ENCODE assay signal across 8 cellular contexts in the genomic region with DNA sequence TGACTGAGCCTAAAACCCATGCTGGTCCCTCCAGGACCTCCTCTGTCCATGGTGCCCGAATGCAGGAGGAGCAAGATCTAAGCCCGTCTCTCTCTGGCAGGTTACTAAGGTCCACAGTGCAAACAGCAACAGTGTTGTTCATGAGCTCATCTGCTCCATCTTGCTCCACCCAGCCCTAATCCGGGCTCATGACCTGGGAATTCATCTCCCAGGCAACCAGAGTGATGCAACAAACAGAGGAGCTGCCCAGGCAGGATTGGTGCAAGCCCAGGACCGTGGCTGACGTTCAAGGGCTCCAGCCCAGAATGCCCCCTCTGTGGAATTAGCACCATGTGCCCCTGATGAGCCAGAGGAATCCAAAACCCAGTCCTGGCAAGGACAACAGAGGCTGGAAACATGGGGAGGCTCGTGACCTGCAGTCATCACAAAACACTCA. TPM values are rescaled to one million over a fixed set of nuclear protein-coding genes. Genes with fewer than 3 reads are reported as not detected.
DNase-seq lines count a peak whose midpoint lies in the region; ATAC-seq and TF ChIP-seq lines count a peak whose summit lies in the region.

No MANE protein-coding gene starts in this region.

- no peaks in the 10 kb centered on the region for H3K9me3 Mint-ChIP-seq in activated CD4-positive, alpha-beta T cell treated with anti-CD3 and anti-CD28 coated beads for 36 hours (ENCODE audit: low read depth)

- no peak overlapping the region for H3K4me3 Mint-ChIP-seq in activated CD4-positive, alpha-beta T cell treated with anti-CD3 and anti-CD28 coated beads for 36 hours

- H3K4me3 ChIP-seq in fibroblast of villous mesenchyme (ENCODE audit: low read depth, low read length), result no peak overlapping the region

- POLR2A ChIA-PET in activated CD4-positive, alpha-beta T cell treated with anti-CD3 and anti-CD28 coated beads for 36 hours (lab: Charles Lee), result no interaction called here

- H3K27me3 Mint-ChIP-seq in activated CD4-positive, alpha-beta T cell treated with anti-CD3 and anti-CD28 coated beads for 36 hours, result no peaks in the 10 kb centered on the region

- intact Hi-C loops in activated CD4-positive, alpha-beta T cell treated with anti-CD3 and anti-CD28 coated beads for 36 hours (cut with DNase I, micrococcal nuclease), result no loop called here

- H3K27ac Mint-ChIP-seq in activated CD4-positive, alpha-beta T cell treated with anti-CD3 and anti-CD28 coated beads for 36 hours, result no peak overlapping the region

- no peak for TF ChIP-seq CTCF in fibroblast of villous mesenchyme (IDR thresholded peaks at IDR 0.05; ENCODE audit: insufficient read depth, low read depth, low read length)

- DNase-seq in DMS153 (lab: John Stamatoyannopoulos, UW) (peak; percentile 91), NCI-H748 (lab: John Stamatoyannopoulos, UW; ENCODE audit: unreplicated experiment) (peak; percentile 95), fibroblast of villous mesenchyme (ENCODE audit: low read depth) (peak; percentile 70), pons (ENCODE audit: low spot score) (peak; percentile 35)
- no peak for DNase-seq in activated CD8-positive, alpha-beta memory T cell treated with anti-CD3 and anti-CD28 coated beads, Interleukin-2, amount 50 U/mL, for 48 hours
- no peak for DNase-seq in effector CD4-positive, alpha-beta T cell
- DNase-seq in activated CD4-positive, alpha-beta T cell treated with anti-CD3 and anti-CD28 coated beads for 36 hours, result no peak

- H3K4me1 Mint-ChIP-seq in activated CD4-positive, alpha-beta T cell treated with anti-CD3 and anti-CD28 coated beads for 36 hours, result no peaks in the 10 kb centered on the region

- no peaks in the 10 kb centered on the region for H3K36me3 Mint-ChIP-seq in activated CD4-positive, alpha-beta T cell treated with anti-CD3 and anti-CD28 coated beads for 36 hours (ENCODE audit: low read depth)

- CTCF ChIA-PET in activated CD4-positive, alpha-beta T cell treated with anti-CD3 and anti-CD28 coated beads for 36 hours (lab: Charles Lee), result no interaction called here

- no peak for ATAC-seq in activated CD4-positive, alpha-beta T cell treated with anti-CD3 and anti-CD28 coated beads for 36 hours
- ATAC-seq in HG03139 (IDR thresholded peaks at IDR 0.05; ENCODE audit: unreplicated experiment), result no peak

RNA-seq across cellular contexts. Expression of a gene that starts 29.9 kb away (rescaled TPM):
- total RNA-seq in fibroblast of villous mesenchyme, result 11.6 and 22.0 TPM in 2 replicates
- not detected for total RNA-seq in activated CD4-positive, alpha-beta T cell treated with anti-CD3 and anti-CD28 coated beads for 36 hours

Comparison
In these comparisons a context has a peak if more than half of its experiments do, and no peak if none do; other contexts are left out.
1. DNase-seq: peak in DMS153 (single experiment), NCI-H748 (single experiment), fibroblast of villous mesenchyme (single experiment) and pons (single experiment); none in activated CD8-positive, alpha-beta memory T cell treated with anti-CD3 and anti-CD28 coated beads, Interleukin-2, amount 50 U/mL, for 48 hours (single experiment), effector CD4-positive, alpha-beta T cell (single experiment) and activated CD4-positive, alpha-beta T cell treated with anti-CD3 and anti-CD28 coated beads for 36 hours (single experiment).
2. RNA of a gene that starts 29.9 kb away (total RNA-seq): 11.6 to 22.0 TPM in fibroblast of villous mesenchyme; not detected in activated CD4-positive, alpha-beta T cell treated with anti-CD3 and anti-CD28 coated beads for 36 hours; every median in the first group is over 10 times any median in the second.